Comparison of ENCODE assay signal across 8 cellular contexts in genomic region chr2:102615620-102616436, GRCh38. TPM values are rescaled to one million over a fixed set of nuclear protein-coding genes. Genes with fewer than 3 reads are reported as not detected.
DNase-seq lines count a peak whose midpoint lies in the region; ATAC-seq, FAIRE-seq and TF ChIP-seq lines count a peak whose summit lies in the region.

No MANE protein-coding gene starts in this region.

- no peaks in the 10 kb centered on the region for H3K79me2 ChIP-seq in trophoblast cell (ENCODE audit: control insufficient read depth, insufficient read depth, low read length, poor library complexity)

- peak; percentile 25 for DNase-seq in D721Med (ENCODE audit: insufficient read length, low spot score)
- DNase-seq in GM19240 (ENCODE audit: insufficient read length, low spot score) = peak; percentile 61
- DNase-seq in NCI-H774 (lab: John Stamatoyannopoulos, UW) = peak; percentile 55
- peak; percentile 69 for DNase-seq in activated CD8-positive, alpha-beta memory T cell treated with anti-CD3 and anti-CD28 coated beads, Interleukin-2, amount 50 U/mL, for 48 hours
- DNase-seq in frontal cortex (ENCODE audit: low spot score in 2 of 2) = peak; percentile 45 to 53
- peak; percentile 36 to 78 for DNase-seq in trophoblast cell
- DNase-seq in activated CD4-positive, CD25-positive, alpha-beta regulatory T cell treated with anti-CD3 and anti-CD28 coated beads, Interleukin-2, amount 50 U/mL, for 72 hours = no peak

- H3K4me1 ChIP-seq in trophoblast cell (ENCODE audit: control insufficient read depth in 1 of 2, insufficient read depth in 2 of 2, low read length in 2 of 2) = peaks cover 9 to 14% of the 10 kb centered on the region in 2 experiments

- no peak overlapping the region for H4K91ac ChIP-seq in trophoblast cell (ENCODE audit: low read depth, low read length)

- no peak overlapping the region for H2BK5ac ChIP-seq in trophoblast cell (ENCODE audit: low read depth, low read length, poor library complexity)

- H3K36me3 ChIP-seq in trophoblast cell (ENCODE audit: control insufficient read depth in 1 of 2, insufficient read depth in 2 of 2, low read length in 2 of 2) = no peaks in the 10 kb centered on the region

- no peak overlapping the region for H4K12ac ChIP-seq in trophoblast cell (ENCODE audit: low read depth, low read length)

- no peak overlapping the region for H2AFZ ChIP-seq in trophoblast cell (ENCODE audit: insufficient read depth, low read length, poor library complexity)

- no peak overlapping the region for H3K18ac ChIP-seq in trophoblast cell (ENCODE audit: low read length)

- no peak overlapping the region for H3K9ac ChIP-seq in trophoblast cell (ENCODE audit: low read length)

- H2BK12ac ChIP-seq in trophoblast cell (ENCODE audit: low read length) = no peak overlapping the region

- no peak overlapping the region for H3K4me3 ChIP-seq in trophoblast cell (ENCODE audit: low read depth, low read length)

- WGBS in trophoblast cell (ENCODE audit: extremely low coverage, insufficient coverage, insufficient read length) = no CpG with 5 or more reads among the region's 5 CpGs

- no peak overlapping the region for H3K27ac ChIP-seq in trophoblast cell (ENCODE audit: low read depth, low read length)

- no peaks in the 10 kb centered on the region for H3K9me3 ChIP-seq in trophoblast cell (ENCODE audit: insufficient read depth, low read depth, low read length)

- H3K27me3 ChIP-seq in trophoblast cell (ENCODE audit: insufficient read depth, low read length) = peaks cover 21% of the 10 kb centered on the region

- no peak overlapping the region for H3K14ac ChIP-seq in trophoblast cell (ENCODE audit: low read length)

- no peak overlapping the region for H3K23ac ChIP-seq in trophoblast cell (ENCODE audit: low read length)

- peak; percentile 90 for ATAC-seq in HG03354 (IDR thresholded peaks at IDR 0.05; ENCODE audit: poor library complexity, severe bottlenecking, unreplicated experiment)

- H4K8ac ChIP-seq in trophoblast cell (ENCODE audit: low read depth, low read length) = no peak overlapping the region

- H3K4ac ChIP-seq in trophoblast cell (ENCODE audit: low read depth, low read length) = no peak overlapping the region

- no peaks in the 10 kb centered on the region for H3K79me1 ChIP-seq in trophoblast cell (ENCODE audit: low read length)

- no peak overlapping the region for H2BK120ac ChIP-seq in trophoblast cell (ENCODE audit: insufficient read depth, low read length, poor library complexity)

- no peak overlapping the region for H3K4me2 ChIP-seq in trophoblast cell (ENCODE audit: low read length)

- H2AK5ac ChIP-seq in trophoblast cell (ENCODE audit: low read length) = no peak overlapping the region

- FAIRE-seq in D721Med (lab: Jason Lieb, UNC) (no peak), frontal cortex (lab: Jason Lieb, UNC) (no peak)

- TF ChIP-seq CTCF in D721Med (IDR thresholded peaks at IDR 0.05; ENCODE audit: insufficient read depth, missing control alignments) = peak; percentile 92

RNA-seq across cellular contexts. Expression of gene SLC9A2, which starts 3.5 kb away (rescaled TPM):
- total RNA-seq in frontal cortex = 0.41 TPM
- 1.3 and 1.6 TPM in 2 replicates for polyA plus RNA-seq in trophoblast cell (2013)
